In the genomic region with DNA sequence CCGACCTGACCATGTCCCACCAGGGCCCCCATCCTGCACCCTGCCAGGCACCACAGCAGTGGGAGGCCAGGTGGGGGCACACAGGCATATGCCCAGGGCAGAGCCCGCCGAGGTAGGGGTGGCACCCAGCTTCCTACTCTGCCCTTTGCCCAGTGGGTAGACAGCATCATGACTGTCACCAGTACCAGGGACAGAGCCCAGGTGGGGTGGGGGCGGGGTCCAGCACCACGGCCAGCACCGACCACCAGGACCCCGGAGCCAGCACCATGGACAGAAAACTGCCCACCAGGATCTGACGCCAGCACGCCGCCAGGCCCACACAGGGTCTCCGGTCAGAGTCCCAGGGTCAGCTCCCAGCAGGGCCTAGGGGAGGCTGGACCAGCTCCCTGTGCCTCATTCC, we compare ENCODE assay signal across 1 cellular context.
A peak's percentile ranks its signal among the peaks of the same experiment; 100 is the strongest.
TF ChIP-seq lines count a peak whose summit lies in the region.

No MANE protein-coding gene starts in this region.

TF ChIP-seq in HepG2, 621 proteins besides CTCF, POLR2A, EP300 and RAD21 (continued from another document and continues in another):
- TF ChIP-seq, protein P1, sequence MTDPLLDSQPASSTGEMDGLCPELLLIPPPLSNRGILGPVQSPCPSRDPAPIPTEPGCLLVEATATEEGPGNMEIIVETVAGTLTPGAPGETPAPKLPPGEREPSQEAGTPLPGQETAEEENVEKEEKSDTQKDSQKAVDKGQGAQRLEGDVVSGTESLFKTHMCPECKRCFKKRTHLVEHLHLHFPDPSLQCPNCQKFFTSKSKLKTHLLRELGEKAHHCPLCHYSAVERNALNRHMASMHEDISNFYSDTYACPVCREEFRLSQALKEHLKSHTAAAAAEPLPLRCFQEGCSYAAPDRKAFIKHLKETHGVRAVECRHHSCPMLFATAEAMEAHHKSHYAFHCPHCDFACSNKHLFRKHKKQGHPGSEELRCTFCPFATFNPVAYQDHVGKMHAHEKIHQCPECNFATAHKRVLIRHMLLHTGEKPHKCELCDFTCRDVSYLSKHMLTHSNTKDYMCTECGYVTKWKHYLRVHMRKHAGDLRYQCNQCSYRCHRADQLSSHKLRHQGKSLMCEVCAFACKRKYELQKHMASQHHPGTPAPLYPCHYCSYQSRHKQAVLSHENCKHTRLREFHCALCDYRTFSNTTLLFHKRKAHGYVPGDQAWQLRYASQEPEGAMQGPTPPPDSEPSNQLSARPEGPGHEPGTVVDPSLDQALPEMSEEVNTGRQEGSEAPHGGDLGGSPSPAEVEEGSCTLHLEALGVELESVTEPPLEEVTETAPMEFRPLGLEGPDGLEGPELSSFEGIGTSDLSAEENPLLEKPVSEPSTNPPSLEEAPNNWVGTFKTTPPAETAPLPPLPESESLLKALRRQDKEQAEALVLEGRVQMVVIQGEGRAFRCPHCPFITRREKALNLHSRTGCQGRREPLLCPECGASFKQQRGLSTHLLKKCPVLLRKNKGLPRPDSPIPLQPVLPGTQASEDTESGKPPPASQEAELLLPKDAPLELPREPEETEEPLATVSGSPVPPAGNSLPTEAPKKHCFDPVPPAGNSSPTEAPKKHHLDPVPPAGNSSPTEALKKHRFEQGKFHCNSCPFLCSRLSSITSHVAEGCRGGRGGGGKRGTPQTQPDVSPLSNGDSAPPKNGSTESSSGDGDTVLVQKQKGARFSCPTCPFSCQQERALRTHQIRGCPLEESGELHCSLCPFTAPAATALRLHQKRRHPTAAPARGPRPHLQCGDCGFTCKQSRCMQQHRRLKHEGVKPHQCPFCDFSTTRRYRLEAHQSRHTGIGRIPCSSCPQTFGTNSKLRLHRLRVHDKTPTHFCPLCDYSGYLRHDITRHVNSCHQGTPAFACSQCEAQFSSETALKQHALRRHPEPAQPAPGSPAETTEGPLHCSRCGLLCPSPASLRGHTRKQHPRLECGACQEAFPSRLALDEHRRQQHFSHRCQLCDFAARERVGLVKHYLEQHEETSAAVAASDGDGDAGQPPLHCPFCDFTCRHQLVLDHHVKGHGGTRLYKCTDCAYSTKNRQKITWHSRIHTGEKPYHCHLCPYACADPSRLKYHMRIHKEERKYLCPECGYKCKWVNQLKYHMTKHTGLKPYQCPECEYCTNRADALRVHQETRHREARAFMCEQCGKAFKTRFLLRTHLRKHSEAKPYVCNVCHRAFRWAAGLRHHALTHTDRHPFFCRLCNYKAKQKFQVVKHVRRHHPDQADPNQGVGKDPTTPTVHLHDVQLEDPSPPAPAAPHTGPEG (CRISPR knock-in tag; IDR thresholded peaks at IDR 0.05), result no peak
- no peak for TF ChIP-seq FLYWCH1 (CRISPR knock-in tag; IDR thresholded peaks at IDR 0.05)
- TF ChIP-seq ZNF446 (CRISPR knock-in tag; IDR thresholded peaks at IDR 0.05), result peak; percentile 77; the same call in 1 of the 2 replicates
- TF ChIP-seq ZNF451 (CRISPR knock-in tag; IDR thresholded peaks at IDR 0.05), result 0 out of 2 replicates have a peak, but pooled peaks have one; percentile 55
- TF ChIP-seq ZNF34 (CRISPR knock-in tag; IDR thresholded peaks at IDR 0.05; ENCODE audit: borderline replicate concordance), result no peak
- TF ChIP-seq HMGA1 (CRISPR knock-in tag; conservative IDR thresholded peaks at IDR 0.05), result no peak
- 0 out of 2 replicates have a peak, but pooled peaks have one; percentile 32 for TF ChIP-seq ZNF724P (CRISPR knock-in tag; IDR thresholded peaks at IDR 0.05; ENCODE audit: borderline replicate concordance)
- peak; percentile 96 for TF ChIP-seq MIER2 (CRISPR knock-in tag; IDR thresholded peaks at IDR 0.05)
- TF ChIP-seq, protein P2, sequence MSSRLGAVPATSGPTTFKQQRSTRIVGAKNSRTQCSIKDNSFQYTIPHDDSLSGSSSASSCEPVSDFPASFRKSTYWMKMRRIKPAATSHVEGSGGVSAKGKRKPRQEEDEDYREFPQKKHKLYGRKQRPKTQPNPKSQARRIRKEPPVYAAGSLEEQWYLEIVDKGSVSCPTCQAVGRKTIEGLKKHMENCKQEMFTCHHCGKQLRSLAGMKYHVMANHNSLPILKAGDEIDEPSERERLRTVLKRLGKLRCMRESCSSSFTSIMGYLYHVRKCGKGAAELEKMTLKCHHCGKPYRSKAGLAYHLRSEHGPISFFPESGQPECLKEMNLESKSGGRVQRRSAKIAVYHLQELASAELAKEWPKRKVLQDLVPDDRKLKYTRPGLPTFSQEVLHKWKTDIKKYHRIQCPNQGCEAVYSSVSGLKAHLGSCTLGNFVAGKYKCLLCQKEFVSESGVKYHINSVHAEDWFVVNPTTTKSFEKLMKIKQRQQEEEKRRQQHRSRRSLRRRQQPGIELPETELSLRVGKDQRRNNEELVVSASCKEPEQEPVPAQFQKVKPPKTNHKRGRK (CRISPR knock-in tag; IDR thresholded peaks at IDR 0.05), result no peak
- TF ChIP-seq IRF2 (CRISPR knock-in tag; IDR thresholded peaks at IDR 0.05), result no peak
- TF ChIP-seq ZNF205 (CRISPR knock-in tag; IDR thresholded peaks at IDR 0.05), result peak; percentile 75; the same call in 1 of the 2 replicates
- TF ChIP-seq FOXO1 (CRISPR knock-in tag; IDR thresholded peaks at IDR 0.05), result peak; percentile 57; the same call in 1 of the 2 replicates
- TF ChIP-seq SIX1 (CRISPR knock-in tag; IDR thresholded peaks at IDR 0.05; ENCODE audit: borderline replicate concordance), result no peak
- peak; percentile 69; the same call in 1 of the 2 replicates for TF ChIP-seq ZNF788 (CRISPR knock-in tag; IDR thresholded peaks at IDR 0.05; ENCODE audit: borderline replicate concordance)
- TF ChIP-seq, protein P3, sequence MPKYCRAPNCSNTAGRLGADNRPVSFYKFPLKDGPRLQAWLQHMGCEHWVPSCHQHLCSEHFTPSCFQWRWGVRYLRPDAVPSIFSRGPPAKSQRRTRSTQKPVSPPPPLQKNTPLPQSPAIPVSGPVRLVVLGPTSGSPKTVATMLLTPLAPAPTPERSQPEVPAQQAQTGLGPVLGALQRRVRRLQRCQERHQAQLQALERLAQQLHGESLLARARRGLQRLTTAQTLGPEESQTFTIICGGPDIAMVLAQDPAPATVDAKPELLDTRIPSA (CRISPR knock-in tag; IDR thresholded peaks at IDR 0.05; ENCODE audit: borderline replicate concordance), result no peak
- TF ChIP-seq SNAPC2 (CRISPR knock-in tag; IDR thresholded peaks at IDR 0.05), result no peak
- TF ChIP-seq PRMT3 (CRISPR knock-in tag; IDR thresholded peaks at IDR 0.05; ENCODE audit: borderline replicate concordance, low read depth), result no peak
- peak; percentile 63; the same call in 1 of the 2 replicates for TF ChIP-seq ZNF432 (CRISPR knock-in tag; IDR thresholded peaks at IDR 0.05; ENCODE audit: borderline replicate concordance)
- no peak for TF ChIP-seq YEATS4 (CRISPR knock-in tag; IDR thresholded peaks at IDR 0.05; ENCODE audit: borderline replicate concordance)
- TF ChIP-seq ZNF549 (CRISPR knock-in tag; IDR thresholded peaks at IDR 0.05), result no peak
- TF ChIP-seq, protein P4, sequence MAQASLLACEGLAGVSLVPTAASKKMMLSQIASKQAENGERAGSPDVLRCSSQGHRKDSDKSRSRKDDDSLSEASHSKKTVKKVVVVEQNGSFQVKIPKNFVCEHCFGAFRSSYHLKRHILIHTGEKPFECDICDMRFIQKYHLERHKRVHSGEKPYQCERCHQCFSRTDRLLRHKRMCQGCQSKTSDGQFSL (CRISPR knock-in tag; IDR thresholded peaks at IDR 0.05), result no peak
- peak; percentile 89; the same call in 1 of the 2 replicates for TF ChIP-seq ZNF124 (CRISPR knock-in tag; IDR thresholded peaks at IDR 0.05)
- TF ChIP-seq, protein P5, sequence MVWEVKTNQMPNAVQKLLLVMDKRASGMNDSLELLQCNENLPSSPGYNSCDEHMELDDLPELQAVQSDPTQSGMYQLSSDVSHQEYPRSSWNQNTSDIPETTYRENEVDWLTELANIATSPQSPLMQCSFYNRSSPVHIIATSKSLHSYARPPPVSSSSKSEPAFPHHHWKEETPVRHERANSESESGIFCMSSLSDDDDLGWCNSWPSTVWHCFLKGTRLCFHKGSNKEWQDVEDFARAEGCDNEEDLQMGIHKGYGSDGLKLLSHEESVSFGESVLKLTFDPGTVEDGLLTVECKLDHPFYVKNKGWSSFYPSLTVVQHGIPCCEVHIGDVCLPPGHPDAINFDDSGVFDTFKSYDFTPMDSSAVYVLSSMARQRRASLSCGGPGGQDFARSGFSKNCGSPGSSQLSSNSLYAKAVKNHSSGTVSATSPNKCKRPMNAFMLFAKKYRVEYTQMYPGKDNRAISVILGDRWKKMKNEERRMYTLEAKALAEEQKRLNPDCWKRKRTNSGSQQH (CRISPR knock-in tag; IDR thresholded peaks at IDR 0.05; ENCODE audit: low read depth), result peak; percentile 85; the same call in 1 of the 2 replicates
- TF ChIP-seq POLR2G (IDR thresholded peaks at IDR 0.05; ENCODE audit: low read depth, low read length), result no peak
- TF ChIP-seq, protein P6, sequence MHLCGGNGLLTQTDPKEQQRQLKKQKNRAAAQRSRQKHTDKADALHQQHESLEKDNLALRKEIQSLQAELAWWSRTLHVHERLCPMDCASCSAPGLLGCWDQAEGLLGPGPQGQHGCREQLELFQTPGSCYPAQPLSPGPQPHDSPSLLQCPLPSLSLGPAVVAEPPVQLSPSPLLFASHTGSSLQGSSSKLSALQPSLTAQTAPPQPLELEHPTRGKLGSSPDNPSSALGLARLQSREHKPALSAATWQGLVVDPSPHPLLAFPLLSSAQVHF (CRISPR knock-in tag; IDR thresholded peaks at IDR 0.05), result peak; percentile 87; the same call in 1 of the 2 replicates
- TF ChIP-seq, protein P7, sequence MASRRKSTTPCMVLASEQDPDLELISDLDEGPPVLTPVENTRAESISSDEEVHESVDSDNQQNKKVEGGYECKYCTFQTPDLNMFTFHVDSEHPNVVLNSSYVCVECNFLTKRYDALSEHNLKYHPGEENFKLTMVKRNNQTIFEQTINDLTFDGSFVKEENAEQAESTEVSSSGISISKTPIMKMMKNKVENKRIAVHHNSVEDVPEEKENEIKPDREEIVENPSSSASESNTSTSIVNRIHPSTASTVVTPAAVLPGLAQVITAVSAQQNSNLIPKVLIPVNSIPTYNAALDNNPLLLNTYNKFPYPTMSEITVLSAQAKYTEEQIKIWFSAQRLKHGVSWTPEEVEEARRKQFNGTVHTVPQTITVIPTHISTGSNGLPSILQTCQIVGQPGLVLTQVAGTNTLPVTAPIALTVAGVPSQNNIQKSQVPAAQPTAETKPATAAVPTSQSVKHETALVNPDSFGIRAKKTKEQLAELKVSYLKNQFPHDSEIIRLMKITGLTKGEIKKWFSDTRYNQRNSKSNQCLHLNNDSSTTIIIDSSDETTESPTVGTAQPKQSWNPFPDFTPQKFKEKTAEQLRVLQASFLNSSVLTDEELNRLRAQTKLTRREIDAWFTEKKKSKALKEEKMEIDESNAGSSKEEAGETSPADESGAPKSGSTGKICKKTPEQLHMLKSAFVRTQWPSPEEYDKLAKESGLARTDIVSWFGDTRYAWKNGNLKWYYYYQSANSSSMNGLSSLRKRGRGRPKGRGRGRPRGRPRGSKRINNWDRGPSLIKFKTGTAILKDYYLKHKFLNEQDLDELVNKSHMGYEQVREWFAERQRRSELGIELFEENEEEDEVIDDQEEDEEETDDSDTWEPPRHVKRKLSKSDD (CRISPR knock-in tag; IDR thresholded peaks at IDR 0.05; ENCODE audit: low read depth), result 0 out of 2 replicates have a peak, but pooled peaks have one; percentile 43
- peak; percentile 69; the same call in 1 of the 2 replicates for TF ChIP-seq ZNF431 (CRISPR knock-in tag; IDR thresholded peaks at IDR 0.05; ENCODE audit: borderline replicate concordance, low read depth)
- TF ChIP-seq ZMYM4 (CRISPR knock-in tag; IDR thresholded peaks at IDR 0.05), result no peak
- TF ChIP-seq HDAC2 (CRISPR knock-in tag; IDR thresholded peaks at IDR 0.05), result 0 out of 2 replicates have a peak, but pooled peaks have one; percentile 40
- TF ChIP-seq, protein P8, sequence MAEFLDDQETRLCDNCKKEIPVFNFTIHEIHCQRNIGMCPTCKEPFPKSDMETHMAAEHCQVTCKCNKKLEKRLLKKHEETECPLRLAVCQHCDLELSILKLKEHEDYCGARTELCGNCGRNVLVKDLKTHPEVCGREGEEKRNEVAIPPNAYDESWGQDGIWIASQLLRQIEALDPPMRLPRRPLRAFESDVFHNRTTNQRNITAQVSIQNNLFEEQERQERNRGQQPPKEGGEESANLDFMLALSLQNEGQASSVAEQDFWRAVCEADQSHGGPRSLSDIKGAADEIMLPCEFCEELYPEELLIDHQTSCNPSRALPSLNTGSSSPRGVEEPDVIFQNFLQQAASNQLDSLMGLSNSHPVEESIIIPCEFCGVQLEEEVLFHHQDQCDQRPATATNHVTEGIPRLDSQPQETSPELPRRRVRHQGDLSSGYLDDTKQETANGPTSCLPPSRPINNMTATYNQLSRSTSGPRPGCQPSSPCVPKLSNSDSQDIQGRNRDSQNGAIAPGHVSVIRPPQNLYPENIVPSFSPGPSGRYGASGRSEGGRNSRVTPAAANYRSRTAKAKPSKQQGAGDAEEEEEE (CRISPR knock-in tag; IDR thresholded peaks at IDR 0.05; ENCODE audit: borderline replicate concordance), result no peak
- TF ChIP-seq, protein P9, sequence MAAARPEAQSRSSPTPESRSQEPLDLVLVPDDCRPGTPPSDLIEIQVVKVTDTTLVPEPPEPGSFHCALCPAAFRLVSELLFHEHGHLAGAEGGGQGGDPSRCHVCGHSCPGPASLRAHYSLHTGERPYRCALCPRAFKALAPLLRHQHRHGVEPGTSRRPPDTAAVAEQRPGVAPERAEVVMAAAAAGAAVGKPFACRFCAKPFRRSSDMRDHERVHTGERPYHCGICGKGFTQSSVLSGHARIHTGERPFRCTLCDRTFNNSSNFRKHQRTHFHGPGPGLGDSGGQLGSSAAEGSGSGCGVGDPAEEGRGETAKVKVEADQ (CRISPR knock-in tag; IDR thresholded peaks at IDR 0.05; ENCODE audit: borderline replicate concordance), result no peak; the same call in 1 of the 2 replicates
- TF ChIP-seq ZNF776 (CRISPR knock-in tag; IDR thresholded peaks at IDR 0.05), result peak; percentile 52; the same call in 1 of the 2 replicates
- TF ChIP-seq, protein P10, sequence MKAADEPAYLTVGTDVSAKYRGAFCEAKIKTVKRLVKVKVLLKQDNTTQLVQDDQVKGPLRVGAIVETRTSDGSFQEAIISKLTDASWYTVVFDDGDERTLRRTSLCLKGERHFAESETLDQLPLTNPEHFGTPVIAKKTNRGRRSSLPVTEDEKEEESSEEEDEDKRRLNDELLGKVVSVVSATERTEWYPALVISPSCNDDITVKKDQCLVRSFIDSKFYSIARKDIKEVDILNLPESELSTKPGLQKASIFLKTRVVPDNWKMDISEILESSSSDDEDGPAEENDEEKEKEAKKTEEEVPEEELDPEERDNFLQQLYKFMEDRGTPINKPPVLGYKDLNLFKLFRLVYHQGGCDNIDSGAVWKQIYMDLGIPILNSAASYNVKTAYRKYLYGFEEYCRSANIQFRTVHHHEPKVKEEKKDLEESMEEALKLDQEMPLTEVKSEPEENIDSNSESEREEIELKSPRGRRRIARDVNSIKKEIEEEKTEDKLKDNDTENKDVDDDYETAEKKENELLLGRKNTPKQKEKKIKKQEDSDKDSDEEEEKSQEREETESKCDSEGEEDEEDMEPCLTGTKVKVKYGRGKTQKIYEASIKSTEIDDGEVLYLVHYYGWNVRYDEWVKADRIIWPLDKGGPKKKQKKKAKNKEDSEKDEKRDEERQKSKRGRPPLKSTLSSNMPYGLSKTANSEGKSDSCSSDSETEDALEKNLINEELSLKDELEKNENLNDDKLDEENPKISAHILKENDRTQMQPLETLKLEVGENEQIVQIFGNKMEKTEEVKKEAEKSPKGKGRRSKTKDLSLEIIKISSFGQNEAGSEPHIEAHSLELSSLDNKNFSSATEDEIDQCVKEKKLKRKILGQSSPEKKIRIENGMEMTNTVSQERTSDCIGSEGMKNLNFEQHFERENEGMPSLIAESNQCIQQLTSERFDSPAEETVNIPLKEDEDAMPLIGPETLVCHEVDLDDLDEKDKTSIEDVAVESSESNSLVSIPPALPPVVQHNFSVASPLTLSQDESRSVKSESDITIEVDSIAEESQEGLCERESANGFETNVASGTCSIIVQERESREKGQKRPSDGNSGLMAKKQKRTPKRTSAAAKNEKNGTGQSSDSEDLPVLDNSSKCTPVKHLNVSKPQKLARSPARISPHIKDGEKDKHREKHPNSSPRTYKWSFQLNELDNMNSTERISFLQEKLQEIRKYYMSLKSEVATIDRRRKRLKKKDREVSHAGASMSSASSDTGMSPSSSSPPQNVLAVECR (CRISPR knock-in tag; IDR thresholded peaks at IDR 0.05; ENCODE audit: borderline replicate concordance), result peak; percentile 47; the same call in 1 of the 2 replicates
